24 cellular contexts compared by ENCODE assay signal in the genomic region with DNA sequence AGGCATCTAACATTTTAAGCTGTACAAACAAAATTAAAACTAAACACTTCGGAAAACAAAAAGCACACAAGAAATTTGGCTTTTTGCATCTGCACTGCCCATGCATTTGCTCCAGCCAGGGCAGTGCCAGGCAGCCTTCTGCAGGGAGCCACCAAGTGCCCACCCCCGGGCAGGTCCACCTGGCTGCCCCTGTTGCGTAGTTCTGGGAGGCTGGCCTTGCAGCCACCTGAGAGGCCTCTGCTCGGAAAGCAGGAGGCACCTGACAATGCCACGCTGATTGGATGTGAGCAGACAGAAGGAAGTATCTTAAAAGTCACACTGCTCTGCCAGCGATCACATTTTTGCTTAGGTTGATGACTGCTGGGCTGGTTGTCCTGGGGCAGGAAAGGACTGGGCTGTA. TPM values are rescaled to one million over a fixed set of nuclear protein-coding genes. Genes with fewer than 3 reads are reported as not detected.
A peak's percentile ranks its signal among the peaks of the same experiment; 100 is the strongest.
DNase-seq lines count a peak whose midpoint lies in the region; ATAC-seq and TF ChIP-seq lines count a peak whose summit lies in the region.
"Had no signal": no experiment of that assay in that cellular context is flagged by ENCODE, and none has a peak within 500 bp of the region (broad histone marks: within the 10 kb centered on the region; RNA-seq: fewer than 3 reads in every experiment).

No MANE protein-coding gene starts in this region.

- H3K9me3 ChIP-seq in neural cell (ENCODE audit: low read length) (peaks cover 10% of the 10 kb centered on the region), osteoblast (ENCODE audit: low read depth, low read length) (no peaks in the 10 kb centered on the region)
- H3K9me3 ChIP-seq: BE2C had no signal

- no peaks in the 10 kb centered on the region for H3K9me2 ChIP-seq in neural cell (ENCODE audit: insufficient read depth, low read length)

- peaks cover 40% of the 10 kb centered on the region for H3K27me3 Mint-ChIP-seq in chondrocyte (ENCODE audit: low read depth)

- H2AFZ ChIP-seq in neural cell (ENCODE audit: low read depth, low read length): no peak overlapping the region
- no peak overlapping the region for H2AFZ ChIP-seq in osteoblast (ENCODE audit: low read length)
- H2AFZ ChIP-seq: GM23248 had no signal

- peak overlapping the region; percentile 68 for H3K4me3 ChIP-seq in neural cell (ENCODE audit: low read length)
- no peak overlapping the region for H3K4me3 ChIP-seq in osteoblast (ENCODE audit: insufficient read depth, low read length)
- H3K4me3 ChIP-seq: BLaER1 treated with 17β-estradiol and CSF1 and Interleukin-3, amounts not matched to agents 10 nM and 100 nM; GM12878; GM23248 had no signal

- H3K36me3 ChIP-seq in neural cell (ENCODE audit: insufficient read depth, low read length): peaks cover 5% of the 10 kb centered on the region
- H3K36me3 ChIP-seq in osteoblast (ENCODE audit: insufficient read depth, low read length): no peaks in the 10 kb centered on the region
- H3K36me3 ChIP-seq: BE2C; BLaER1 treated with 17β-estradiol and CSF1 and Interleukin-3, amounts not matched to agents 10 nM and 100 nM had no signal

- H3F3A ChIP-seq in neural cell (ENCODE audit: insufficient read depth, low read length, poor library complexity, severe bottlenecking): peaks cover 2% of the 10 kb centered on the region

- no peaks in the 10 kb centered on the region for H3K4me1 ChIP-seq in osteoblast (ENCODE audit: insufficient read depth, low read length)
- H3K4me1 ChIP-seq: BE2C had no signal

- H3K4me3 Mint-ChIP-seq in chondrocyte (ENCODE audit: unreplicated experiment): no peak overlapping the region
- H3K4me3 Mint-ChIP-seq: CD4-positive, alpha-beta memory T cell had no signal

- H3K27ac Mint-ChIP-seq in chondrocyte (ENCODE audit: unreplicated experiment): no peak overlapping the region

- H3K27me3 ChIP-seq in neural cell (ENCODE audit: insufficient read depth, low read depth, low read length) (peaks cover 35% of the 10 kb centered on the region), osteoblast (ENCODE audit: insufficient read depth, low read length) (peaks cover 29% of the 10 kb centered on the region)
- H3K27me3 ChIP-seq: BLaER1 treated with 17β-estradiol and CSF1 and Interleukin-3, amounts not matched to agents 10 nM and 100 nM had no signal

- TF ChIP-seq CTCF in chondrocyte (IDR thresholded peaks at IDR 0.05) (no peak), neural cell (IDR thresholded peaks at IDR 0.05; ENCODE audit: poor library complexity, severe bottlenecking) (no peak), osteoblast (IDR thresholded peaks at IDR 0.05; ENCODE audit: extremely low read depth, low read depth, low read length) (no peak)

- TF ChIP-seq RAD21 in neural cell (conservative IDR thresholded peaks at IDR 0.05): no peak

- no peak for TF ChIP-seq EP300 in neural cell (conservative IDR thresholded peaks at IDR 0.05; ENCODE audit: poor library complexity, severe bottlenecking)

- H3K79me2 ChIP-seq in neural cell (replicated peaks; ENCODE audit: insufficient read depth, low read length) (no peaks in the 10 kb centered on the region), osteoblast (ENCODE audit: insufficient read depth, low read length) (no peaks in the 10 kb centered on the region)

- no peak overlapping the region for H3K27ac ChIP-seq in neural cell (ENCODE audit: low read length)
- no peak overlapping the region for H3K27ac ChIP-seq in osteoblast (ENCODE audit: low read depth, low read length)
- H3K27ac ChIP-seq: 22Rv1; BLaER1 treated with 17β-estradiol and CSF1 and Interleukin-3, amounts not matched to agents 10 nM and 100 nM; GM23248 had no signal

- H3K36me3 Mint-ChIP-seq in chondrocyte (ENCODE audit: low read depth): no peaks in the 10 kb centered on the region

- H3K9me3 Mint-ChIP-seq in chondrocyte (ENCODE audit: low read depth): no peaks in the 10 kb centered on the region

- no peak for ATAC-seq in HG03139 (IDR thresholded peaks at IDR 0.05; ENCODE audit: unreplicated experiment)
- ATAC-seq: GM12878 had no signal

- no peaks in the 10 kb centered on the region for H4K20me1 ChIP-seq in neural cell (ENCODE audit: insufficient read depth)
- no peaks in the 10 kb centered on the region for H4K20me1 ChIP-seq in osteoblast (ENCODE audit: insufficient read depth, low read length)
- H4K20me1 ChIP-seq: BLaER1 treated with 17β-estradiol and CSF1 and Interleukin-3, amounts not matched to agents 10 nM and 100 nM had no signal

- peaks cover 5% of the 10 kb centered on the region for H3K4me1 Mint-ChIP-seq in chondrocyte (ENCODE audit: low read depth)

- H3K9ac ChIP-seq in neural cell (ENCODE audit: low read length): no peak overlapping the region
- H3K9ac ChIP-seq: BLaER1 treated with 17β-estradiol and CSF1 and Interleukin-3, amounts not matched to agents 10 nM and 100 nM; GM23248 had no signal

- peak; percentile 41 for DNase-seq in activated effector memory CD4-positive, alpha-beta T cell treated with anti-CD3 and anti-CD28 coated beads, Interleukin-2, amount 50 U/mL, for 16 hours
- DNase-seq in activated effector memory CD4-positive, alpha-beta T cell treated with Interleukin-2 at 50 U/mL for 16 hours: no peak
- DNase-seq in chondrocyte (ENCODE audit: low spot score): peak; percentile 83
- peak; percentile 78 for DNase-seq in osteoblast (ENCODE audit: insufficient read length, low spot score, missing footprints)
- DNase-seq in SK-N-DZ (ENCODE audit: low spot score): no peak
- DNase-seq in activated gamma-delta T cell treated with Interleukin-2 at 50 U/mL for 16 hours: no peak
- DNase-seq: AML-193; BE2C; Calu3; CD4-positive, alpha-beta memory T cell; COR-L47; DMS153; DMS79; EL; GDM1; GM23248; H7; HCEC 1CT had no signal

- no peak overlapping the region for H3K4me2 ChIP-seq in neural cell (ENCODE audit: low read length)
- no peak overlapping the region for H3K4me2 ChIP-seq in osteoblast (ENCODE audit: insufficient read depth, low read length)
- H3K4me2 ChIP-seq: BLaER1 treated with 17β-estradiol and CSF1 and Interleukin-3, amounts not matched to agents 10 nM and 100 nM had no signal

TF ChIP-seq in neural cell, 6 proteins besides CTCF, POLR2A, EP300 and RAD21:
- TF ChIP-seq POLR2AphosphoS5 (IDR thresholded peaks at IDR 0.05): no peak
- no peak for TF ChIP-seq REST (IDR thresholded peaks at IDR 0.05; ENCODE audit: borderline replicate concordance)
- TF ChIP-seq SMC3 (conservative IDR thresholded peaks at IDR 0.05; ENCODE audit: poor library complexity): no peak
- TF ChIP-seq TAF1 (IDR thresholded peaks at IDR 0.05; ENCODE audit: low read depth): no peak
- TF ChIP-seq EZH2 (IDR thresholded peaks at IDR 0.05; ENCODE audit: borderline replicate concordance, insufficient read depth, low read length, poor library complexity, severe bottlenecking): no peak
- TF ChIP-seq MXI1 (conservative IDR thresholded peaks at IDR 0.05; ENCODE audit: poor library complexity, severe bottlenecking): no peak

RNA-seq across cellular contexts. Expression of gene TMEM271, which starts 3.5 kb away (rescaled TPM):
- not detected in 3 replicates for total RNA-seq in chondrocyte
- polyA plus RNA-seq in neural cell: 16.0 and 20.4 TPM in 2 replicates
- polyA minus RNA-seq in neural cell: 20.7 and 21.4 TPM in 2 replicates
- total RNA-seq in osteoblast: not detected in 2 replicates
- 6.6 and 11.4 TPM in 2 replicates for polyA plus RNA-seq in SK-N-DZ (2014; cell fraction: cytosol; rRNA removed)
- polyA plus RNA-seq in SK-N-DZ (2014; cell fraction: nucleus; rRNA removed): 17.7 and 24.2 TPM in 2 replicates
- total RNA-seq: Calu3; CD4-positive, alpha-beta memory T cell; GM12878; GM23248 had no signal
- polyA plus RNA-seq: CD14-positive monocyte; CD4-positive, alpha-beta memory T cell; GM12878; GM23248 had no signal

RNA-seq across cellular contexts. Expression of gene PDE6B, which starts 52.8 kb away (rescaled TPM):
- total RNA-seq in chondrocyte (0.46 to 2.3 TPM (median 2.3 TPM) in 3 replicates), osteoblast (not detected in 2 replicates)
- 3.2 and 6.1 TPM in 2 replicates for polyA plus RNA-seq in neural cell
- polyA minus RNA-seq in neural cell: 0.24 and 1.3 TPM in 2 replicates
- 3.5 and 7.5 TPM in 2 replicates for polyA plus RNA-seq in SK-N-DZ (2014; cell fraction: cytosol; rRNA removed)
- 1.8 and 9.4 TPM in 2 replicates for polyA plus RNA-seq in SK-N-DZ (2014; cell fraction: nucleus; rRNA removed)
- total RNA-seq: Calu3 had no signal
- polyA plus RNA-seq: GM23248 had no signal

Comparison
In these comparisons a context has a peak if more than half of its experiments do, and no peak if none do; other contexts are left out.
1. DNase-seq: peak in activated effector memory CD4-positive, alpha-beta T cell treated with anti-CD3 and anti-CD28 coated beads, Interleukin-2, amount 50 U/mL, for 16 hours (single experiment), chondrocyte (single experiment) and osteoblast (single experiment); none in activated effector memory CD4-positive, alpha-beta T cell treated with Interleukin-2 at 50 U/mL for 16 hours (single experiment), SK-N-DZ (single experiment) and activated gamma-delta T cell treated with Interleukin-2 at 50 U/mL for 16 hours (single experiment).